ENCODE assay signal across 1 cellular context in the genomic region with DNA sequence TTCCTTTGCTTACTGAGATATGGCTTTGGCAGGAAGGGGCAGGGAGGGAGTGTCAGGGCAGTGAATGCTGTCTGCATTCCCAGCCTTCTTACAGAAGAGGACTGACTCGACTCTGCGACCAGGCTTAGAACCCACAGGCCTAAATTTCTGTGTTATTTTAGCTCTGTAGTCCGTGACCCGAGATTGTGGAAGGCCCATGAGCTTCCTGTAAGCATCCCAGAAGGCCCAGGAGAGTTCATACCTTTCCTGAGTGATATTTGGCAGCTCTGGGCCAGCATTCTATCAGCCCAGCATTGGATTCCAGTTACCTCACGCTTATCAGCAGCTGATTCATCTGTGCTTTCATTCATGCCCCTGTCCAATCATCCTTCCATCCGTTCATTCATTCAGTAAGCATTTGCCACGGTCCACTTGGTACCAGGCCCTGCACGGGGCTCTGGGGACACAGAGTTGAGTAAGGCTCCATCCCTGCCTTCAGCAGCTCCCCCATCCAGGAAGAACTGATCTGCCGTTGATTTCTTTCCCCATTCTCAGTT.
A peak's percentile ranks its signal among the peaks of the same experiment; 100 is the strongest.
TF ChIP-seq lines count a peak whose summit lies in the region.

No MANE protein-coding gene starts in this region.

TF ChIP-seq in SK-N-SH, 30 proteins besides CTCF, POLR2A, EP300 and RAD21 (continued from another document):
- peak; percentile 51; the same call in 1 of the 2 replicates for TF ChIP-seq POLR2AphosphoS5 (IDR thresholded peaks at IDR 0.05; ENCODE audit: low read depth, low read length)
- TF ChIP-seq, protein P1, sequence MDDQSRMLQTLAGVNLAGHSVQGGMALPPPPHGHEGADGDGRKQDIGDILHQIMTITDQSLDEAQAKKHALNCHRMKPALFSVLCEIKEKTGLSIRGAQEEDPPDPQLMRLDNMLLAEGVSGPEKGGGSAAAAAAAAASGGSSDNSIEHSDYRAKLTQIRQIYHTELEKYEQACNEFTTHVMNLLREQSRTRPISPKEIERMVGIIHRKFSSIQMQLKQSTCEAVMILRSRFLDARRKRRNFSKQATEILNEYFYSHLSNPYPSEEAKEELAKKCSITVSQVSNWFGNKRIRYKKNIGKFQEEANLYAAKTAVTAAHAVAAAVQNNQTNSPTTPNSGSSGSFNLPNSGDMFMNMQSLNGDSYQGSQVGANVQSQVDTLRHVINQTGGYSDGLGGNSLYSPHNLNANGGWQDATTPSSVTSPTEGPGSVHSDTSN (IDR thresholded peaks at IDR 0.05), result peak; percentile 73
- TF ChIP-seq, protein P2, sequence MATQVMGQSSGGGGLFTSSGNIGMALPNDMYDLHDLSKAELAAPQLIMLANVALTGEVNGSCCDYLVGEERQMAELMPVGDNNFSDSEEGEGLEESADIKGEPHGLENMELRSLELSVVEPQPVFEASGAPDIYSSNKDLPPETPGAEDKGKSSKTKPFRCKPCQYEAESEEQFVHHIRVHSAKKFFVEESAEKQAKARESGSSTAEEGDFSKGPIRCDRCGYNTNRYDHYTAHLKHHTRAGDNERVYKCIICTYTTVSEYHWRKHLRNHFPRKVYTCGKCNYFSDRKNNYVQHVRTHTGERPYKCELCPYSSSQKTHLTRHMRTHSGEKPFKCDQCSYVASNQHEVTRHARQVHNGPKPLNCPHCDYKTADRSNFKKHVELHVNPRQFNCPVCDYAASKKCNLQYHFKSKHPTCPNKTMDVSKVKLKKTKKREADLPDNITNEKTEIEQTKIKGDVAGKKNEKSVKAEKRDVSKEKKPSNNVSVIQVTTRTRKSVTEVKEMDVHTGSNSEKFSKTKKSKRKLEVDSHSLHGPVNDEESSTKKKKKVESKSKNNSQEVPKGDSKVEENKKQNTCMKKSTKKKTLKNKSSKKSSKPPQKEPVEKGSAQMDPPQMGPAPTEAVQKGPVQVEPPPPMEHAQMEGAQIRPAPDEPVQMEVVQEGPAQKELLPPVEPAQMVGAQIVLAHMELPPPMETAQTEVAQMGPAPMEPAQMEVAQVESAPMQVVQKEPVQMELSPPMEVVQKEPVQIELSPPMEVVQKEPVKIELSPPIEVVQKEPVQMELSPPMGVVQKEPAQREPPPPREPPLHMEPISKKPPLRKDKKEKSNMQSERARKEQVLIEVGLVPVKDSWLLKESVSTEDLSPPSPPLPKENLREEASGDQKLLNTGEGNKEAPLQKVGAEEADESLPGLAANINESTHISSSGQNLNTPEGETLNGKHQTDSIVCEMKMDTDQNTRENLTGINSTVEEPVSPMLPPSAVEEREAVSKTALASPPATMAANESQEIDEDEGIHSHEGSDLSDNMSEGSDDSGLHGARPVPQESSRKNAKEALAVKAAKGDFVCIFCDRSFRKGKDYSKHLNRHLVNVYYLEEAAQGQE (IDR thresholded peaks at IDR 0.05; ENCODE audit: low read depth, low read length), result peak; percentile 44; the same call in 1 of the 2 replicates
- TF ChIP-seq TCF12 (IDR thresholded peaks at IDR 0.05), result peak; percentile 78
